Comparison of ENCODE assay signal across 24 cellular contexts in genomic region chr11:126799974-126800373, GRCh38.
DNase-seq lines count a peak whose midpoint lies in the region; ATAC-seq and TF ChIP-seq lines count a peak whose summit lies in the region.
"Had no signal": no experiment of that assay in that cellular context is flagged by ENCODE, and none has a peak within 500 bp of the region (broad histone marks: within the 10 kb centered on the region; RNA-seq: fewer than 3 reads in every experiment).

No MANE protein-coding gene starts in this region.

- peak; percentile 94 for DNase-seq in AG08395 (ENCODE audit: low spot score)
- peak; percentile 85 for DNase-seq in GM04503 (ENCODE audit: low read depth)
- peak; percentile 54 for DNase-seq in RPMI7951 (ENCODE audit: low read depth)
- peak; percentile 82 for DNase-seq in foreskin fibroblast
- no peak for DNase-seq in cerebellum (ENCODE audit: low spot score)
- DNase-seq in OCI-M2 (lab: John Stamatoyannopoulos, UW; ENCODE audit: unreplicated experiment) = no peak
- no peak for DNase-seq in H4 (ENCODE audit: low spot score)
- DNase-seq: activated CD4-positive, alpha-beta T cell treated with anti-CD3 and anti-CD28 coated beads for 48 hours; activated naive CD4-positive, alpha-beta T cell; activated T-cell treated with anti-CD3 and anti-CD28 coated beads, Interleukin-2, amount 50 U/mL, for 4 hours; adrenal gland; CD4-positive, CD25-positive, alpha-beta regulatory T cell; DMS 273 treated with DMSO at 0.1 percent for 48 hours; GDM1; KG1; nucleus accumbens; stimulated activated CD4-positive, alpha-beta T cell treated with anti-CD3 and anti-CD28 coated beads, Interleukin-2, amount 100 ng/mL, for 24 hours; substantia nigra; upper lobe of right lung had no signal

- H3K4me3 ChIP-seq in foreskin fibroblast (ENCODE audit: low read depth in 1 of 2, low read length in 2 of 2) = no peak overlapping the region
- H3K4me3 ChIP-seq: adrenal gland, coronary artery, GM23338, SK-N-MC, smooth muscle cell, upper lobe of right lung had no signal

- no peak for TF ChIP-seq CTCF in foreskin fibroblast (IDR thresholded peaks at IDR 0.05; ENCODE audit: low read depth, low read length)

- no peak for TF ChIP-seq POLR2A in GM18505 (IDR thresholded peaks at IDR 0.05; ENCODE audit: borderline replicate concordance, extremely low read depth, insufficient read depth, insufficient read length)

- ATAC-seq in GM18505 (IDR thresholded peaks at IDR 0.05; ENCODE audit: unreplicated experiment) = no peak
- ATAC-seq: activated T-cell treated with anti-CD3 and anti-CD28 coated beads, Interleukin-2, amount 50 U/mL, for 4 hours; GM23338; upper lobe of right lung had no signal

Comparison
In these comparisons a context has a peak if more than half of its experiments do, and no peak if none do; other contexts are left out.
1. DNase-seq: peak in AG08395 (single experiment), GM04503 (single experiment), RPMI7951 (single experiment) and foreskin fibroblast (2 of 2); none in cerebellum (single experiment), OCI-M2 (single experiment) and H4 (single experiment).